11 cellular contexts compared by ENCODE assay signal in the genomic region with DNA sequence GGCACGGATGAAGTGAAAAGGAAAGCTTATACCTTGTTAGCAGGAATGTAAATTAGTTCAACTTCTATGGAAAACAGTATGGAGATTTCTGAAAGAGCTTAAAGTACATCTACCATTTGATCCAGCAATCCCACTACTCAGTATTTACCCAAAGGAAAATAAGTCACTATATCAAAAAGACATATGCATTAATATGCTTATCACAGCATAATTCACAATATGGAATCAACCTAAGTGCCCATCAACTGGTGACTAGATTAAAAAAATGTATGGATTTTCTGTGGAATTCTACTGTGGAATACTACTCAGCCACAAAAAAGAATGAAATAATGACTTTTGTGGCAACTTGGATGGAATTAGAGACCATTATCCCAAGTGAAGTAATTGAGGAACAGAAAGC.
"Had no signal": no experiment of that assay in that cellular context is flagged by ENCODE, and none has a peak within 500 bp of the region (broad histone marks: within the 10 kb centered on the region; RNA-seq: fewer than 3 reads in every experiment).

No MANE protein-coding gene starts in this region.

- H3K27ac ChIP-seq: GM23248 had no signal

- H3K4me3 ChIP-seq: GM23248, GM23338, HAP-1 had no signal

- H3K27ac Mint-ChIP-seq: GM23338, HFFc6 had no signal

- ATAC-seq: GM23338, HCT116 had no signal

- H2AFZ ChIP-seq: GM23248, GM23338 had no signal

- H3K36me3 ChIP-seq: HAP-1 had no signal

- FAIRE-seq: H1, H54 had no signal

- H3K4me3 Mint-ChIP-seq: GM23338, H9, HFFc6 had no signal

- H3K4me1 ChIP-seq: HAP-1 had no signal

- H3K4me2 ChIP-seq: GM23338 had no signal

- H3K4me1 Mint-ChIP-seq: GM23338 had no signal

- H3K9ac ChIP-seq: GM23248 had no signal

- H3K9me3 ChIP-seq: HAP-1 had no signal

- DNase-seq: GM23248, GOT3, H7, H9, HCEC 1CT, HFFc6 had no signal
